21 cellular contexts compared by ENCODE assay signal in genomic region chr6:161557333-161558107, GRCh38.
DNase-seq lines count a peak whose midpoint lies in the region; ATAC-seq and TF ChIP-seq lines count a peak whose summit lies in the region.
"Had no signal": no experiment of that assay in that cellular context is flagged by ENCODE, and none has a peak within 500 bp of the region (broad histone marks: within the 10 kb centered on the region; RNA-seq: fewer than 3 reads in every experiment).

No MANE protein-coding gene starts in this region.

- H3K9me3 ChIP-seq in vagina: peaks cover 15% of the 10 kb centered on the region
- H3K9me3 ChIP-seq: testis had no signal

- no peak overlapping the region for H3K27ac Mint-ChIP-seq in nephron
- no peak overlapping the region for H3K27ac Mint-ChIP-seq in natural killer cell treated with Interleukin-12 subunit alpha and Interleukin-12 subunit beta and Interleukin-15 and Interleukin-18, amount 100 ng/mL, for 72 hours
- H3K27ac Mint-ChIP-seq: B cell; T-helper 2 cell treated with Interferon-gamma antibody and Interleukin-4, amounts not matched to agents 5 μg/mL and 100 μg/mL, for 36 hours had no signal

- no peaks in the 10 kb centered on the region for H3K27me3 Mint-ChIP-seq in nephron (ENCODE audit: low read depth)
- peaks cover 0 to 8% of the 10 kb centered on the region in 2 donors for H3K27me3 Mint-ChIP-seq in natural killer cell treated with Interleukin-12 subunit alpha and Interleukin-12 subunit beta and Interleukin-15 and Interleukin-18, amount 100 ng/mL, for 72 hours
- H3K27me3 Mint-ChIP-seq: B cell had no signal

- no peak for TF ChIP-seq POLR2A in vagina (IDR thresholded peaks at IDR 0.05)

- peaks cover 23% of the 10 kb centered on the region for H3K9me3 Mint-ChIP-seq in nephron
- H3K9me3 Mint-ChIP-seq in natural killer cell treated with Interleukin-12 subunit alpha and Interleukin-12 subunit beta and Interleukin-15 and Interleukin-18, amount 100 ng/mL, for 72 hours: no peaks in the 10 kb centered on the region

- no peaks in the 10 kb centered on the region for H3K4me1 ChIP-seq in vagina
- H3K4me1 ChIP-seq: ascending aorta, testis had no signal

- H3K36me3 Mint-ChIP-seq in nephron (ENCODE audit: low read depth): peaks cover 12% of the 10 kb centered on the region
- H3K36me3 Mint-ChIP-seq in natural killer cell treated with Interleukin-12 subunit alpha and Interleukin-12 subunit beta and Interleukin-15 and Interleukin-18, amount 100 ng/mL, for 72 hours: peaks cover 10% of the 10 kb centered on the region

- TF ChIP-seq CTCF in nephron (IDR thresholded peaks at IDR 0.05; ENCODE audit: unreplicated experiment in 3 of 3): peak in 2 of 3 experiments; percentile 11 to 18
- TF ChIP-seq CTCF in vagina (IDR thresholded peaks at IDR 0.05): no peak

- H3K27ac ChIP-seq in vagina: no peak overlapping the region
- H3K27ac ChIP-seq: ascending aorta, ovary, testis had no signal

- intact Hi-C loops in vagina (cut with DNase I): no loop called here

- no peak overlapping the region for H3K4me3 Mint-ChIP-seq in nephron
- no peak overlapping the region for H3K4me3 Mint-ChIP-seq in natural killer cell treated with Interleukin-12 subunit alpha and Interleukin-12 subunit beta and Interleukin-15 and Interleukin-18, amount 100 ng/mL, for 72 hours
- H3K4me3 Mint-ChIP-seq: B cell; T-helper 2 cell treated with Interferon-gamma antibody and Interleukin-4, amounts not matched to agents 5 μg/mL and 100 μg/mL, for 36 hours had no signal

- ATAC-seq in GM21529 (IDR thresholded peaks at IDR 0.05; ENCODE audit: unreplicated experiment): peak; percentile 40
- no peak for ATAC-seq in natural killer cell treated with Interleukin-12 subunit alpha and Interleukin-12 subunit beta and Interleukin-15 and Interleukin-18, amount 100 ng/mL, for 72 hours
- ATAC-seq: left colon had no signal

- no peak overlapping the region for H3K4me3 ChIP-seq in vagina
- H3K4me3 ChIP-seq: ascending aorta, ovary, testis had no signal

- H3K27me3 ChIP-seq in vagina: no peaks in the 10 kb centered on the region
- H3K27me3 ChIP-seq: ascending aorta, ovary, testis had no signal

- no peaks in the 10 kb centered on the region for H3K4me1 Mint-ChIP-seq in nephron
- H3K4me1 Mint-ChIP-seq in natural killer cell treated with Interleukin-12 subunit alpha and Interleukin-12 subunit beta and Interleukin-15 and Interleukin-18, amount 100 ng/mL, for 72 hours (ENCODE audit: low read depth in 2 of 2): no peaks in the 10 kb centered on the region
- H3K4me1 Mint-ChIP-seq: B cell had no signal

- DNase-seq in ELF-1 (ENCODE audit: low read depth, low spot score): peak; percentile 5
- peak; percentile 26 for DNase-seq in OCI-M1 (lab: John Stamatoyannopoulos, UW)
- DNase-seq in vagina (ENCODE audit: extremely low spot score in 2 of 2): no peak
- no peak for DNase-seq in natural killer cell treated with Interleukin-12 subunit alpha and Interleukin-12 subunit beta and Interleukin-15 and Interleukin-18, amount 100 ng/mL, for 72 hours (ENCODE audit: low spot score)
- DNase-seq in ureter (ENCODE audit: low spot score): no peak
- DNase-seq: activated CD4-positive, alpha-beta T cell treated with anti-CD3 and anti-CD28 coated beads for 4 hours; activated CD8-positive, alpha-beta memory T cell treated with anti-CD3 and anti-CD28 coated beads, Interleukin-2, amount 50 U/mL, for 4 hours; activated naive CD4-positive, alpha-beta T cell; DMS153; hypothalamus; left colon; NK-92 treated with Interleukin-12 subunit alpha and Interleukin-12 subunit beta, amount 100 ng/mL, for 24 hours; ovary; SHP77; stimulated activated CD4-positive, alpha-beta T cell treated with anti-CD3 and anti-CD28 coated beads, Interleukin-2, amount 100 ng/mL, for 48 hours; testis had no signal

- H3K36me3 ChIP-seq in vagina: no peaks in the 10 kb centered on the region
- H3K36me3 ChIP-seq: ascending aorta, ovary had no signal

Comparison
In these comparisons a context has a peak if more than half of its experiments do, and no peak if none do; other contexts are left out.
1. DNase-seq: peak in ELF-1 (single experiment) and OCI-M1 (single experiment); none in vagina (0 of 2), natural killer cell treated with Interleukin-12 subunit alpha and Interleukin-12 subunit beta and Interleukin-15 and Interleukin-18, amount 100 ng/mL, for 72 hours (single experiment) and ureter (single experiment).
2. CTCF ChIP-seq: peak in nephron (2 of 3); none in vagina (0 of 3).